8 cellular contexts compared by ENCODE assay signal in the genomic region with DNA sequence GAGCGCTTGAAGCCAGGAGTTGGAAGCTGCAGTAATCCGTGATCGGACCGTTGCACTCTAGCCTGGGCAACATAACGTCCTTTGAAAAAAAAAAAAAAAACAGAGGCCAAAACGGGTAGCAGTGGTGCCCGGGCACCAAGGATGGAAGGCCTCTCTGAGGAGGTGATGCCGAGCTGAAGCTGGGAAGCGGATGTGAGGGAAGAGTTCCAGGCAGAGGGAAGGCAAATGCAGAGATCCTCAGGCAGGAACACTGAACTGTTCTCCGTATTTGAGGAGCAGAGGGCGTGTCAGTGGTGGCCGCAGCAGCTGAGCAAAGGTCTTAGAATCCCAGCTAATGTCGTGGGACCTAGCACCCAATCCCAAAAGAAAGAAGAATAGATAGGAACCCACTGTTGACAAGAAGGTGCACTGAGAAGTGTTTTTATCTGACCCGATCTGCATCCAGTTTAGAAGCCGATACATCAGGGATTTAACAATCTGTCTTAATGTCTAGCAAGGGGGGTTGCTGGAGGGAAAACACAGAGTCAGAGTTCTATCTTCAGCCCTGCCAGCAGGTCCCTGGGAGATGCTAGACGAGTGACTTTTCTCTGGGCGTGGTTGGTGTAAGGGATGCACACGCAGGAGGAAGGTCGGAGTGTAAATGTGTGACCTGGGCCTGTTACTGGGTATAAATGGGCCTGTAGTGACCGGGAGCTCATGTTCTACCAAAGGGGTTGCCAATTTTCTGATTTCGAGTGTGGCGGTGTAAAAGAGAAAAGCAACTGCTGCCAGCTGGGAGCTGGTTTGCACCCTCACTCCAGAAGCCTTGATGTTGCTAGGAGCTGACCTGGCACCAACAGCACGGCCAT. TPM values are rescaled to one million over a fixed set of nuclear protein-coding genes. Genes with fewer than 3 reads are reported as not detected.
DNase-seq lines count a peak whose midpoint lies in the region; ATAC-seq and TF ChIP-seq lines count a peak whose summit lies in the region.

No MANE protein-coding gene starts in this region.

- H3K9me3 Mint-ChIP-seq in T-helper 1 cell treated with Interleukin-12 subunit alpha and Interleukin-12 subunit beta and Interleukin-4 antibody, amounts not matched to agents 30 μg/mL and 1 μg/mL, for 36 hours, result no peaks in the 10 kb centered on the region

- no peak for ATAC-seq in GM19452 (IDR thresholded peaks at IDR 0.05; ENCODE audit: unreplicated experiment)

- H3K4me3 ChIP-seq in MG63 (peak overlapping the region; percentile 78), astrocyte of the cerebellum (ENCODE audit: low read depth, low read length) (peak overlapping the region; percentile 73), iPS-20b (ENCODE audit: low read length) (peak overlapping the region; percentile 77), skeletal muscle satellite cell (ENCODE audit: low read length) (peak overlapping the region; percentile 93)

- TF ChIP-seq CTCF in astrocyte of the cerebellum (IDR thresholded peaks at IDR 0.05; ENCODE audit: low read depth, low read length, missing control alignments), result no peak

- peaks cover 6% of the 10 kb centered on the region for H3K27me3 Mint-ChIP-seq in T-helper 1 cell treated with Interleukin-12 subunit alpha and Interleukin-12 subunit beta and Interleukin-4 antibody, amounts not matched to agents 30 μg/mL and 1 μg/mL, for 36 hours (ENCODE audit: low read depth)

- H3K9me3 ChIP-seq in MG63, result no peaks in the 10 kb centered on the region
- no peaks in the 10 kb centered on the region for H3K9me3 ChIP-seq in iPS-20b (ENCODE audit: insufficient read depth, low read depth, low read length)
- no peaks in the 10 kb centered on the region for H3K9me3 ChIP-seq in skeletal muscle satellite cell (replicated peaks; ENCODE audit: low read length)

- H3K9ac ChIP-seq in iPS-20b (ENCODE audit: low read depth, low read length), result peak overlapping the region; percentile 97
- peak overlapping the region; percentile 90 for H3K9ac ChIP-seq in skeletal muscle satellite cell (ENCODE audit: low read depth, low read length)

- in situ Hi-C loops in astrocyte of the cerebellum (cut with HindIII; ENCODE audit: low sequenced_read_pairs), result no loop called here

- H3K27ac Mint-ChIP-seq in T-helper 1 cell treated with Interleukin-12 subunit alpha and Interleukin-12 subunit beta and Interleukin-4 antibody, amounts not matched to agents 30 μg/mL and 1 μg/mL, for 36 hours, result peak overlapping the region; percentile 93

- H3K27ac ChIP-seq in iPS-20b (ENCODE audit: low read length), result peak overlapping the region; percentile 87

- DNase-seq in T-helper 1 cell (no peak), MG63 (no peak), astrocyte of the cerebellum (ENCODE audit: low read depth) (no peak)
- no peak for DNase-seq in stimulated activated CD4-positive, alpha-beta T cell treated with anti-CD3 and anti-CD28 coated beads, Interleukin-12 subunit alpha, Interleukin-12 subunit beta, amount 100 ng/mL, for 4 hours

- peak overlapping the region; percentile 91 for H3K4me3 Mint-ChIP-seq in T-helper 1 cell treated with Interleukin-12 subunit alpha and Interleukin-12 subunit beta and Interleukin-4 antibody, amounts not matched to agents 30 μg/mL and 1 μg/mL, for 36 hours

- H3K4me1 Mint-ChIP-seq in T-helper 1 cell treated with Interleukin-12 subunit alpha and Interleukin-12 subunit beta and Interleukin-4 antibody, amounts not matched to agents 30 μg/mL and 1 μg/mL, for 36 hours (ENCODE audit: low read depth), result peaks cover 32% of the 10 kb centered on the region

- H3K27me3 ChIP-seq in MG63 (no peaks in the 10 kb centered on the region), iPS-20b (ENCODE audit: insufficient read depth, low read length) (no peaks in the 10 kb centered on the region), skeletal muscle satellite cell (ENCODE audit: control insufficient read depth, insufficient read depth, low read length) (no peaks in the 10 kb centered on the region)

- H3K36me3 ChIP-seq in MG63 (peaks cover 13% of the 10 kb centered on the region), iPS-20b (ENCODE audit: insufficient read depth, low read depth, low read length) (peaks cover 13% of the 10 kb centered on the region), skeletal muscle satellite cell (ENCODE audit: insufficient read depth, low read length) (peaks cover 13% of the 10 kb centered on the region)

- peaks cover 4% of the 10 kb centered on the region for H3K36me3 Mint-ChIP-seq in T-helper 1 cell treated with Interleukin-12 subunit alpha and Interleukin-12 subunit beta and Interleukin-4 antibody, amounts not matched to agents 30 μg/mL and 1 μg/mL, for 36 hours (ENCODE audit: low read depth)

- H3K4me1 ChIP-seq in iPS-20b (ENCODE audit: insufficient read depth, low read length) (peaks cover 9% of the 10 kb centered on the region), skeletal muscle satellite cell (ENCODE audit: control insufficient read depth, insufficient read depth, low read length) (peaks cover 22% of the 10 kb centered on the region)

- peak overlapping the region; percentile 98 for H3K4me2 ChIP-seq in skeletal muscle satellite cell (ENCODE audit: low read length)

RNA-seq across cellular contexts. Expression of a gene that starts 0.9 kb away (rescaled TPM):
- total RNA-seq in MG63 (2014; rRNA removed; shearing (Covaris generic); ENCODE audit: low replicate concordance), result 5.1 and 7.6 TPM in 2 replicates
- total RNA-seq in skeletal muscle satellite cell (2012; rRNA removed), result 11.4 and 14.4 TPM in 2 replicates

RNA-seq across cellular contexts. Expression of a gene that starts 26.6 kb away (rescaled TPM):
- total RNA-seq in MG63 (2014; rRNA removed; shearing (Covaris generic); ENCODE audit: low replicate concordance), result 48.3 and 73.0 TPM in 2 replicates
- 11.4 and 11.7 TPM in 2 replicates for total RNA-seq in skeletal muscle satellite cell (2012; rRNA removed)

RNA-seq across cellular contexts. Expression of a gene that starts 27.5 kb away (rescaled TPM):
- 18.0 and 28.5 TPM in 2 replicates for total RNA-seq in MG63 (2014; rRNA removed; shearing (Covaris generic); ENCODE audit: low replicate concordance)
- total RNA-seq in skeletal muscle satellite cell (2012; rRNA removed), result 2.8 and 3.1 TPM in 2 replicates

RNA-seq across cellular contexts. Expression of a gene that starts 35.0 kb away (rescaled TPM):
- total RNA-seq in MG63 (2014; rRNA removed; shearing (Covaris generic); ENCODE audit: low replicate concordance), result 96.9 and 121 TPM in 2 replicates
- total RNA-seq in skeletal muscle satellite cell (2012; rRNA removed), result 61.6 and 63.6 TPM in 2 replicates

RNA-seq across cellular contexts. Expression of a gene that starts 46.8 kb away (rescaled TPM):
- total RNA-seq in MG63 (2014; rRNA removed; shearing (Covaris generic); ENCODE audit: low replicate concordance), result 41.3 and 59.4 TPM in 2 replicates
- total RNA-seq in skeletal muscle satellite cell (2012; rRNA removed), result 46.4 and 48.5 TPM in 2 replicates
